In the genomic region with DNA sequence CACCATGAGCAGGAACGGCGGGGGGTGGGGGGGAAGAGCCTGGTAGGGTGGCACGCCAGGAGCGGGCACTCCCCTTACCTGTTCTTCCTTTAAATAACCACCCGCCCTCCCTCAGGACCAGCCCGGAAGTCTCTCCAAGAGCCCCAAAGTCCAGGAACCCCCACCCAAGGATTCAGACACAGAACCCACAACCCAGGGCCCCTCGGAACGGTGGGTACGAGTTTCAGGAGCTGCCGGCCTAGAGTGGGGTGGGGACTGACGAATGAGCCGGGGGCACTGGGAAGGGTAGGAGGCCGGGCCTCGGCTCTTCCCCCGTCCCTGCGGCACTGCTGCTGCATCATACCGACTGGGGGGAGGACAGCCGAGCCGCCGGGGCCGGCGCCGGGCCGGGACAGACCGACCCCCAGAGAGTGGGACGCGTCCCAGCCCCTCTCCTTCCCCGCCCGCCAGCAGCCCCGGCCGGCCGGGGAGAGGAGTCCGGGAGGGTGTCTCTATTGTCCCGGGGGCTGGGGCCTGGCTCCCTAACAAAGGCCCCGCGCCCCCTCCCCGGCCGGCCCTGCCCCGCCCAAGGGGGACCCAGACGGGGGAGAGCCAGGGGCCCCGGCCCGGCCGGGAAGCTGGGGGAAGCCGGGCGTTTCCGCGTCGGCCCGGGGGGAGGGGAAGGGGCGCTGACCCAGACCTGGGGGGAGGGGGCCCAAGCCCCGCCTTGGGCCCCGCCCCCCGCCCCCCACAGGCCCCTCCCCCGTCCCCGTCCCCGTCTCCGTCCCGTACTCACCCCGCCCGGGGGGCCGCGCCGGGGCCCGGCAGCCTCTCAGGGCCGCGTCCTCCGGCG, we compare ENCODE assay signal across 1 cellular context.
TF ChIP-seq lines count a peak whose summit lies in the region.

No MANE protein-coding gene starts in this region.

TF ChIP-seq in endothelial cell of umbilical vein, 7 proteins besides CTCF, POLR2A, EP300 and RAD21:
- TF ChIP-seq FOS (IDR thresholded peaks at IDR 0.05; ENCODE audit: borderline replicate concordance, insufficient read depth, low read length) (no peak), GATA2 (IDR thresholded peaks at IDR 0.05; ENCODE audit: insufficient read depth, insufficient read length, low read depth, low read length) (no peak), POLR2AphosphoS5 (IDR thresholded peaks at IDR 0.05; ENCODE audit: insufficient read depth, low read depth, low read length) (peak; percentile 64)
